30 cellular contexts compared by ENCODE assay signal in genomic region chr13:27120011-27120410, GRCh38.
"Had no signal": no experiment of that assay in that cellular context is flagged by ENCODE, and none has a peak within 500 bp of the region (broad histone marks: within the 10 kb centered on the region; RNA-seq: fewer than 3 reads in every experiment).

No MANE protein-coding gene starts in this region.

- H3K27ac Mint-ChIP-seq: activated naive CD4-positive, alpha-beta T cell treated with anti-CD3 and anti-CD28 coated beads for 36 hours; activated naive CD8-positive, alpha-beta T cell treated with anti-CD3 and anti-CD28 coated beads for 36 hours; activated T-helper 1 cell treated with anti-CD3 and anti-CD28 coated beads, Interleukin-12 subunit alpha, Interleukin-12 subunit beta, Interleukin-2, Interleukin-4 antibody, amounts not matched to agents 30 ng/mL and 10 ng/mL and 1 ng/mL, durations not matched to agents 14 hours and 24 hours and 36 hours; naive thymus-derived CD4-positive, alpha-beta T cell had no signal

- H3K27ac ChIP-seq: brain microvascular endothelial cell, parathyroid adenoma, psoas muscle, transverse colon, WERI-Rb-1 had no signal

- H3K4me3 Mint-ChIP-seq: activated naive CD4-positive, alpha-beta T cell treated with anti-CD3 and anti-CD28 coated beads for 36 hours; activated naive CD8-positive, alpha-beta T cell treated with anti-CD3 and anti-CD28 coated beads for 36 hours; activated T-helper 1 cell treated with anti-CD3 and anti-CD28 coated beads, Interleukin-12 subunit alpha, Interleukin-12 subunit beta, Interleukin-2, Interleukin-4 antibody, amounts not matched to agents 30 ng/mL and 10 ng/mL and 1 ng/mL, durations not matched to agents 14 hours and 24 hours and 36 hours; immature natural killer cell; naive thymus-derived CD4-positive, alpha-beta T cell; stimulated activated naive B cell treated with anti-CD40 and anti-IgM and Interleukin-4, amounts not matched to agents 10 μg/mL and 1 μg/mL and 100 μg/mL, for 72 hours; T-helper 17 cell had no signal

- DNase-seq: activated CD4-positive, alpha-beta T cell treated with anti-CD3 and anti-CD28 coated beads for 48 hours; activated CD4-positive, alpha-beta T cell treated with anti-CD3 and anti-CD28 coated beads, Interleukin-2, amount 50 U/mL, for 48 hours; activated CD8-positive, alpha-beta memory T cell treated with anti-CD3 and anti-CD28 coated beads, Interleukin-2, amount 50 U/mL, for 4 hours; activated effector memory CD4-positive, alpha-beta T cell treated with anti-CD3 and anti-CD28 coated beads, Interleukin-2, amount 50 U/mL, for 16 hours; activated naive CD4-positive, alpha-beta T cell treated with anti-CD3 and anti-CD28 coated beads for 36 hours; activated naive CD8-positive, alpha-beta T cell treated with anti-CD3 and anti-CD28 coated beads for 36 hours; activated T-cell treated with anti-CD3 and anti-CD28 coated beads, Interleukin-2, amount 50 U/mL, for 1 hour; amniotic stem cell; brain microvascular endothelial cell; cortex of kidney; head of caudate nucleus; hypothalamus; immature natural killer cell; kidney; left colon; mammary epithelial cell; naive thymus-derived CD4-positive, alpha-beta T cell; psoas muscle; stimulated activated CD4-positive, alpha-beta T cell treated with anti-CD3 and anti-CD28 coated beads, Interleukin-15, amount 100 ng/mL, for 24 hours; stimulated activated CD4-positive, alpha-beta T cell treated with anti-CD3 and anti-CD28 coated beads, Interleukin-2, amount 100 ng/mL, for 24 hours; stimulated activated naive B cell treated with anti-CD40 and anti-IgM and Interleukin-4, amounts not matched to agents 10 μg/mL and 1 μg/mL and 100 μg/mL, for 72 hours; T-helper 17 cell; T1000; transverse colon; WERI-Rb-1 had no signal

- H3K9ac ChIP-seq: parathyroid adenoma had no signal

- H3K27me3 Mint-ChIP-seq: activated naive CD8-positive, alpha-beta T cell treated with anti-CD3 and anti-CD28 coated beads for 36 hours; naive thymus-derived CD4-positive, alpha-beta T cell; stimulated activated naive B cell treated with anti-CD40 and anti-IgM and Interleukin-4, amounts not matched to agents 10 μg/mL and 1 μg/mL and 100 μg/mL, for 72 hours; T-helper 17 cell had no signal

- H3K4me1 ChIP-seq: parathyroid adenoma had no signal

- H3K9me3 ChIP-seq: gastroesophageal sphincter, psoas muscle, transverse colon had no signal

- H3K36me3 ChIP-seq: brain microvascular endothelial cell, transverse colon had no signal

- H3K4me3 ChIP-seq: gastroesophageal sphincter, psoas muscle, transverse colon had no signal

- H2AFZ ChIP-seq: parathyroid adenoma had no signal

- H3K27me3 ChIP-seq: brain microvascular endothelial cell, gastroesophageal sphincter, transverse colon had no signal

- ATAC-seq: activated CD4-positive, CD25-positive, alpha-beta regulatory T cell treated with anti-CD3 and anti-CD28 coated beads, Interleukin-2, amount 50 U/mL, for 24 hours; esophagus mucosa; gastroesophageal sphincter; left colon; naive thymus-derived CD4-positive, alpha-beta T cell; psoas muscle; stimulated activated naive B cell treated with anti-CD40 and anti-IgM and Interleukin-4, amounts not matched to agents 10 μg/mL and 1 μg/mL and 100 μg/mL, for 72 hours; T-helper 17 cell had no signal
